ENCODE assay signal across 8 cellular contexts in genomic region chr10:18400201-18400910, GRCh38.
DNase-seq lines count a peak whose midpoint lies in the region; ATAC-seq and TF ChIP-seq lines count a peak whose summit lies in the region.

No MANE protein-coding gene starts in this region.

- ATAC-seq in activated CD8-positive, alpha-beta T cell treated with anti-CD3 and anti-CD28 coated beads for 36 hours, result no peak
- no peak for ATAC-seq in activated CD8-positive, alpha-beta T cell treated with anti-CD3 and anti-CD28 coated beads, Interleukin-2, amount 10 ng/mL, durations not matched to agents 7 days and 5 days
- ATAC-seq in HG03135 (IDR thresholded peaks at IDR 0.05; ENCODE audit: unreplicated experiment), result peak; percentile 74

- peak overlapping the region; percentile 25 for H3K4me3 ChIP-seq in urinary bladder (ENCODE audit: low read depth, low read length)

- no peak overlapping the region for H3K4me3 Mint-ChIP-seq in activated CD8-positive, alpha-beta T cell treated with anti-CD3 and anti-CD28 coated beads for 36 hours
- no peak overlapping the region for H3K4me3 Mint-ChIP-seq in activated CD8-positive, alpha-beta T cell treated with anti-CD3 and anti-CD28 coated beads, Interleukin-2, amount 10 ng/mL, durations not matched to agents 7 days and 5 days
- no peak overlapping the region for H3K4me3 Mint-ChIP-seq in activated naive CD4-positive, alpha-beta T cell treated with anti-CD3 and anti-CD28 coated beads, Interleukin-2, amount 10 ng/mL, durations not matched to agents 7 days and 5 days

- H3K4me1 Mint-ChIP-seq in activated CD8-positive, alpha-beta T cell treated with anti-CD3 and anti-CD28 coated beads for 36 hours (ENCODE audit: low read depth), result peaks cover 8% of the 10 kb centered on the region
- H3K4me1 Mint-ChIP-seq in activated CD8-positive, alpha-beta T cell treated with anti-CD3 and anti-CD28 coated beads, Interleukin-2, amount 10 ng/mL, durations not matched to agents 7 days and 5 days (ENCODE audit: low read depth), result peaks cover 5% of the 10 kb centered on the region
- H3K4me1 Mint-ChIP-seq in activated naive CD4-positive, alpha-beta T cell treated with anti-CD3 and anti-CD28 coated beads, Interleukin-2, amount 10 ng/mL, durations not matched to agents 7 days and 5 days, result peaks cover 3% of the 10 kb centered on the region

- CTCF ChIA-PET in activated CD8-positive, alpha-beta T cell treated with anti-CD3 and anti-CD28 coated beads for 36 hours (lab: Charles Lee), result no interaction called here
- CTCF ChIA-PET in activated CD8-positive, alpha-beta T cell treated with anti-CD3 and anti-CD28 coated beads, Interleukin-2, amount 10 ng/mL, durations not matched to agents 7 days and 5 days (lab: Charles Lee), result no interaction called here
- CTCF ChIA-PET in activated naive CD4-positive, alpha-beta T cell treated with anti-CD3 and anti-CD28 coated beads, Interleukin-2, amount 10 ng/mL, durations not matched to agents 7 days and 5 days (lab: Charles Lee), result interaction anchor here (0.7 kb wide), 1 partner anchor 152 kb away, joined by 3 read pairs; no protein-coding TSS in a partner anchor

- intact Hi-C loops in activated CD8-positive, alpha-beta T cell treated with anti-CD3 and anti-CD28 coated beads for 36 hours (cut with micrococcal nuclease), result no loop called here

- peak; percentile 26 for DNase-seq in activated CD8-positive, alpha-beta T cell treated with anti-CD3 and anti-CD28 coated beads for 36 hours
- DNase-seq in activated CD8-positive, alpha-beta T cell treated with anti-CD3 and anti-CD28 coated beads, Interleukin-2, amount 10 ng/mL, durations not matched to agents 7 days and 5 days, result no peak
- peak; percentile 50 for DNase-seq in iPS-NIHi11 (ENCODE audit: low spot score)
- no peak for DNase-seq in COLO829 (ENCODE audit: low spot score)
- DNase-seq in activated naive CD4-positive, alpha-beta T cell treated with anti-CD3 and anti-CD28 coated beads, Interleukin-2, amount 10 ng/mL, durations not matched to agents 7 days and 5 days, result no peak

- peak overlapping the region; percentile 40 for H3K27ac ChIP-seq in VCaP
- no peak overlapping the region for H3K27ac ChIP-seq in urinary bladder (ENCODE audit: low read depth)

- WGBS in urinary bladder, result 23% methylated on average over 18 of the region's 18 CpGs

- no peaks in the 10 kb centered on the region for H3K36me3 ChIP-seq in urinary bladder (ENCODE audit: insufficient read depth)

- POLR2A ChIA-PET in activated CD8-positive, alpha-beta T cell treated with anti-CD3 and anti-CD28 coated beads for 36 hours (lab: Charles Lee), result no interaction called here
- POLR2A ChIA-PET in activated CD8-positive, alpha-beta T cell treated with anti-CD3 and anti-CD28 coated beads, Interleukin-2, amount 10 ng/mL, durations not matched to agents 7 days and 5 days (lab: Charles Lee), result interaction anchor here (0.6 kb wide), 1 partner anchor 811 kb away, joined by 5 read pairs; no protein-coding TSS in a partner anchor

- no peaks in the 10 kb centered on the region for H3K36me3 Mint-ChIP-seq in activated CD8-positive, alpha-beta T cell treated with anti-CD3 and anti-CD28 coated beads for 36 hours (ENCODE audit: low read depth)
- H3K36me3 Mint-ChIP-seq in activated CD8-positive, alpha-beta T cell treated with anti-CD3 and anti-CD28 coated beads, Interleukin-2, amount 10 ng/mL, durations not matched to agents 7 days and 5 days (ENCODE audit: low read depth), result no peaks in the 10 kb centered on the region
- no peaks in the 10 kb centered on the region for H3K36me3 Mint-ChIP-seq in activated naive CD4-positive, alpha-beta T cell treated with anti-CD3 and anti-CD28 coated beads, Interleukin-2, amount 10 ng/mL, durations not matched to agents 7 days and 5 days

- H3K27me3 Mint-ChIP-seq in activated CD8-positive, alpha-beta T cell treated with anti-CD3 and anti-CD28 coated beads for 36 hours, result peaks cover 18% of the 10 kb centered on the region
- H3K27me3 Mint-ChIP-seq in activated CD8-positive, alpha-beta T cell treated with anti-CD3 and anti-CD28 coated beads, Interleukin-2, amount 10 ng/mL, durations not matched to agents 7 days and 5 days (ENCODE audit: low read depth), result peaks cover 10% of the 10 kb centered on the region
- H3K27me3 Mint-ChIP-seq in activated naive CD4-positive, alpha-beta T cell treated with anti-CD3 and anti-CD28 coated beads, Interleukin-2, amount 10 ng/mL, durations not matched to agents 7 days and 5 days, result peaks cover 13% of the 10 kb centered on the region

- no peaks in the 10 kb centered on the region for H3K4me1 ChIP-seq in urinary bladder (ENCODE audit: insufficient read depth)

- H3K9me3 Mint-ChIP-seq in activated CD8-positive, alpha-beta T cell treated with anti-CD3 and anti-CD28 coated beads for 36 hours, result no peaks in the 10 kb centered on the region
- H3K9me3 Mint-ChIP-seq in activated CD8-positive, alpha-beta T cell treated with anti-CD3 and anti-CD28 coated beads, Interleukin-2, amount 10 ng/mL, durations not matched to agents 7 days and 5 days (ENCODE audit: insufficient read depth), result no peaks in the 10 kb centered on the region
- H3K9me3 Mint-ChIP-seq in activated naive CD4-positive, alpha-beta T cell treated with anti-CD3 and anti-CD28 coated beads, Interleukin-2, amount 10 ng/mL, durations not matched to agents 7 days and 5 days, result no peaks in the 10 kb centered on the region

- no peak overlapping the region for H3K27ac Mint-ChIP-seq in activated CD8-positive, alpha-beta T cell treated with anti-CD3 and anti-CD28 coated beads for 36 hours
- H3K27ac Mint-ChIP-seq in activated CD8-positive, alpha-beta T cell treated with anti-CD3 and anti-CD28 coated beads, Interleukin-2, amount 10 ng/mL, durations not matched to agents 7 days and 5 days, result no peak overlapping the region
- no peak overlapping the region for H3K27ac Mint-ChIP-seq in activated naive CD4-positive, alpha-beta T cell treated with anti-CD3 and anti-CD28 coated beads, Interleukin-2, amount 10 ng/mL, durations not matched to agents 7 days and 5 days

- TF ChIP-seq CTCF in activated CD8-positive, alpha-beta T cell treated with anti-CD3 and anti-CD28 coated beads for 36 hours (IDR thresholded peaks at IDR 0.05), result no peak
- TF ChIP-seq CTCF in VCaP (conservative IDR thresholded peaks at IDR 0.05), result no peak

Comparison
In these comparisons a context has a peak if more than half of its experiments do, and no peak if none do; other contexts are left out.
1. DNase-seq: peak in activated CD8-positive, alpha-beta T cell treated with anti-CD3 and anti-CD28 coated beads for 36 hours (single experiment) and iPS-NIHi11 (single experiment); none in activated CD8-positive, alpha-beta T cell treated with anti-CD3 and anti-CD28 coated beads, Interleukin-2, amount 10 ng/mL, durations not matched to agents 7 days and 5 days (single experiment), COLO829 (single experiment) and activated naive CD4-positive, alpha-beta T cell treated with anti-CD3 and anti-CD28 coated beads, Interleukin-2, amount 10 ng/mL, durations not matched to agents 7 days and 5 days (single experiment).